In the genomic region with DNA sequence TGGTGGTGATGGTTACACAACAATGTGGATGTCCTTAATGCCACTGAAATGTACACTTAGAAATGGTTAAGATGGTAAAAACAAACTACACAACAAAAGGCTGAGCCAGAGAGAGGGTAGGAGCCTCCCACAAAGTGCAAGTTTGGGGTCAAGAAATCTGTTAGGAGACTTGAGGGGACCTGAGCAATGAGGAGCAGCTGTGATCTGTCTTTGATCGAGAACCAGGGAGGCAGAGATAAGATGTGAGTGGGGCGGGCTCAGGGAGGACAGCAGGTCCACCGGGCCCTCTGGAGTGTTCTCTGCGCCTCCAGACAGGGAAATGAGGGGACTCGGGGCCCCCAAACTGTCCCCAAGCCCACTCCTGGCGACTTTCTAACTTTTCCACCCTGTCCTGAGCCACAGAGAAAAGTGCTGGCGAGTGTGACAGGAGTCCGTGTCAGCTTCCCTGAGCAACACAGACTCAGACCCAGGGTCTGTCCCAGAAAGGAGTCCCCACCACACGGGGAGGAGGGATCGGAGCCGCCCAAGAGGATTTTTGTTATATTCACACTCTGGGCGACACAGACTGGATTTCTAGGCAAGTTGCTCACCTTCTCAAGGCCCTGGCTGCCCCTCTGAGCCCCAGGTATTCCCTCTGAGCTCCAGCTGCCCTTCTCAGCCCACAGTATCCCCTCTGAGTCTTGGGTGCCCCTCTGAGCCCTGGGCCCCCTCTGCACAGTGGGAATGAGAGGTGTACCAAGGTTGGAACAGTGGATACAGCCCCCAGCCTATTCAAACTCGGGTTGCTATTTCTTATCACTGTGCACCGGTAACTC, we compare ENCODE assay signal across 16 cellular contexts. TPM values are rescaled to one million over a fixed set of nuclear protein-coding genes. Genes with fewer than 3 reads are reported as not detected.
A peak's percentile ranks its signal among the peaks of the same experiment; 100 is the strongest.
DNase-seq lines count a peak whose midpoint lies in the region; ATAC-seq and TF ChIP-seq lines count a peak whose summit lies in the region.
"Had no signal": no experiment of that assay in that cellular context is flagged by ENCODE, and none has a peak within 500 bp of the region (broad histone marks: within the 10 kb centered on the region; RNA-seq: fewer than 3 reads in every experiment).

No MANE protein-coding gene starts in this region.

- H3K27ac ChIP-seq in right cardiac atrium (ENCODE audit: low read length) = no peak overlapping the region
- H3K27ac ChIP-seq in transverse colon = peak overlapping the region; percentile 27 to 72 (median 43)

- H3K27me3 ChIP-seq in right cardiac atrium (ENCODE audit: control insufficient read depth, insufficient read depth) (no peaks in the 10 kb centered on the region), transverse colon (no peaks in the 10 kb centered on the region)

- in situ Hi-C loops in transverse colon (cut with MboI; ENCODE audit: low pct_ligation_motif_present in 1 of 4, low pct_unique_long_range_greater_than_20kb in 1 of 4, low sequenced_read_pairs in 3 of 4) = no loop called here

- H3K4me3 Mint-ChIP-seq in dendritic cell treated with granulocyte-macrophage colony-stimulating factor and Interleukin-4, amounts not matched to agents 40 ng/mL and 50 ng/mL, for 4 days = no peak overlapping the region
- H3K4me3 Mint-ChIP-seq in mesothelial cell of epicardium = no peak overlapping the region
- no peak overlapping the region for H3K4me3 Mint-ChIP-seq in activated CD8-positive, alpha-beta memory T cell treated with anti-CD3 and anti-CD28 coated beads, Interleukin-2, amount 10 ng/mL, durations not matched to agents 7 days and 5 days

- TF ChIP-seq CTCF in mesothelial cell of epicardium (IDR thresholded peaks at IDR 0.05; ENCODE audit: unreplicated experiment) (no peak), transverse colon (IDR thresholded peaks at IDR 0.05) (no peak)

- H3K27me3 Mint-ChIP-seq in dendritic cell treated with granulocyte-macrophage colony-stimulating factor and Interleukin-4, amounts not matched to agents 40 ng/mL and 50 ng/mL, for 4 days = no peaks in the 10 kb centered on the region
- no peaks in the 10 kb centered on the region for H3K27me3 Mint-ChIP-seq in mesothelial cell of epicardium (ENCODE audit: low read depth)
- peaks cover 2% of the 10 kb centered on the region for H3K27me3 Mint-ChIP-seq in activated CD8-positive, alpha-beta memory T cell treated with anti-CD3 and anti-CD28 coated beads, Interleukin-2, amount 10 ng/mL, durations not matched to agents 7 days and 5 days

- no peaks in the 10 kb centered on the region for H3K36me3 ChIP-seq in transverse colon

- H3K27ac Mint-ChIP-seq in dendritic cell treated with granulocyte-macrophage colony-stimulating factor and Interleukin-4, amounts not matched to agents 40 ng/mL and 50 ng/mL, for 4 days = peak overlapping the region; percentile 78
- H3K27ac Mint-ChIP-seq in mesothelial cell of epicardium = peak overlapping the region; percentile 41
- H3K27ac Mint-ChIP-seq in activated CD8-positive, alpha-beta memory T cell treated with anti-CD3 and anti-CD28 coated beads, Interleukin-2, amount 10 ng/mL, durations not matched to agents 7 days and 5 days = no peak overlapping the region
- H3K27ac Mint-ChIP-seq: CD4-positive, CD25-positive, alpha-beta regulatory T cell had no signal

- H3K4me1 ChIP-seq in right cardiac atrium (ENCODE audit: control insufficient read depth, insufficient read depth, low read length) (no peaks in the 10 kb centered on the region), transverse colon (peaks cover 0 to 20% (median 11%) of the 10 kb centered on the region in 4 donors)

- no peaks in the 10 kb centered on the region for H3K9me3 ChIP-seq in right cardiac atrium (ENCODE audit: control insufficient read depth, low read length)
- H3K9me3 ChIP-seq in transverse colon = no peaks in the 10 kb centered on the region

- peaks cover 37% of the 10 kb centered on the region for H3K4me1 Mint-ChIP-seq in dendritic cell treated with granulocyte-macrophage colony-stimulating factor and Interleukin-4, amounts not matched to agents 40 ng/mL and 50 ng/mL, for 4 days (ENCODE audit: low read depth)
- peaks cover 15% of the 10 kb centered on the region for H3K4me1 Mint-ChIP-seq in mesothelial cell of epicardium
- H3K4me1 Mint-ChIP-seq in activated CD8-positive, alpha-beta memory T cell treated with anti-CD3 and anti-CD28 coated beads, Interleukin-2, amount 10 ng/mL, durations not matched to agents 7 days and 5 days = no peaks in the 10 kb centered on the region
- H3K4me1 Mint-ChIP-seq: CD4-positive, CD25-positive, alpha-beta regulatory T cell had no signal

- intact Hi-C loops in right cardiac atrium (cut with DNase I) (no loop called here), cardiac septum (cut with DNase I) (no loop called here), transverse colon (cut with DNase I; ENCODE audit: low total_unique reads) (no loop called here)
- intact Hi-C loops in dendritic cell treated with granulocyte-macrophage colony-stimulating factor and Interleukin-4, amounts not matched to agents 40 ng/mL and 50 ng/mL, for 4 days (cut with micrococcal nuclease) = no loop called here

- CTCF ChIA-PET in activated CD8-positive, alpha-beta memory T cell treated with anti-CD3 and anti-CD28 coated beads, Interleukin-2, amount 10 ng/mL, durations not matched to agents 7 days and 5 days (lab: Charles Lee) = no interaction called here

- TF ChIP-seq EP300 in transverse colon (IDR thresholded peaks at IDR 0.05; ENCODE audit: low read depth) = no peak

- ATAC-seq in right cardiac atrium (peak in 1 of 2 donors; percentile 34), HG02884 (IDR thresholded peaks at IDR 0.05; ENCODE audit: unreplicated experiment) (no peak)
- ATAC-seq in activated CD8-positive, alpha-beta memory T cell treated with anti-CD3 and anti-CD28 coated beads, Interleukin-2, amount 10 ng/mL, durations not matched to agents 7 days and 5 days = no peak
- ATAC-seq: GM12878, Right ventricle myocardium inferior, SK-N-SH treated with all-trans-retinoic acid at 6 μM for 48 hours had no signal

- H3K4me3 ChIP-seq in right cardiac atrium (ENCODE audit: low read length) (no peak overlapping the region), transverse colon (no peak overlapping the region)
- H3K4me3 ChIP-seq: GM12878 had no signal

- DNase-seq in right cardiac atrium (peak in 2 of 3 donors; percentile 6 to 10), cardiac septum (ENCODE audit: low spot score) (no peak), mesothelial cell of epicardium (ENCODE audit: low spot score in 2 of 2, unreplicated experiment in 2 of 2) (no peak), transverse colon (no peak)
- no peak for DNase-seq in activated CD8-positive, alpha-beta memory T cell treated with anti-CD3 and anti-CD28 coated beads, Interleukin-2, amount 10 ng/mL, durations not matched to agents 7 days and 5 days
- no peak for DNase-seq in stimulated activated CD4-positive, alpha-beta T cell treated with anti-CD3 and anti-CD28 coated beads, Interleukin-4, amount 100 ng/mL, for 1 hour
- DNase-seq: Calu3; CD4-positive, CD25-positive, alpha-beta regulatory T cell; NCI-H1436 treated with DMSO at 0.1 percent for 48 hours; NCI-H2081 treated with DMSO at 0.1 percent for 48 hours; NCI-H524 treated with DMSO at 0.1 percent for 48 hours had no signal

- no peaks in the 10 kb centered on the region for H3K36me3 Mint-ChIP-seq in dendritic cell treated with granulocyte-macrophage colony-stimulating factor and Interleukin-4, amounts not matched to agents 40 ng/mL and 50 ng/mL, for 4 days (ENCODE audit: low read depth)
- H3K36me3 Mint-ChIP-seq in mesothelial cell of epicardium = no peaks in the 10 kb centered on the region
- H3K36me3 Mint-ChIP-seq in activated CD8-positive, alpha-beta memory T cell treated with anti-CD3 and anti-CD28 coated beads, Interleukin-2, amount 10 ng/mL, durations not matched to agents 7 days and 5 days = no peaks in the 10 kb centered on the region
- H3K36me3 Mint-ChIP-seq: CD4-positive, CD25-positive, alpha-beta regulatory T cell had no signal

- no peak for TF ChIP-seq POLR2A in transverse colon (IDR thresholded peaks at IDR 0.05)

- 71% methylated on average over 14 of the region's 14 CpGs for WGBS in right cardiac atrium
- 53% methylated on average over 14 of the region's 14 CpGs; no CpG with 5 or more reads in 1 of the 2 donors for WGBS in transverse colon (ENCODE audit: low coverage in 1 of 2), 2 donors

- no peaks in the 10 kb centered on the region for H3K9me3 Mint-ChIP-seq in dendritic cell treated with granulocyte-macrophage colony-stimulating factor and Interleukin-4, amounts not matched to agents 40 ng/mL and 50 ng/mL, for 4 days
- H3K9me3 Mint-ChIP-seq in mesothelial cell of epicardium = no peaks in the 10 kb centered on the region
- H3K9me3 Mint-ChIP-seq in activated CD8-positive, alpha-beta memory T cell treated with anti-CD3 and anti-CD28 coated beads, Interleukin-2, amount 10 ng/mL, durations not matched to agents 7 days and 5 days (ENCODE audit: low read depth) = no peaks in the 10 kb centered on the region
- H3K9me3 Mint-ChIP-seq: CD4-positive, CD25-positive, alpha-beta regulatory T cell had no signal

RNA-seq across cellular contexts. Expression of a gene that starts 11.5 kb away (rescaled TPM):
- total RNA-seq in right cardiac atrium (10 to 100 TPM; 15.7 to 22.9 (median 20.0) TPM), cardiac septum (8.6 TPM), mesothelial cell of epicardium (40.2 to 43.3 TPM (median 40.4 TPM) in 3 replicates), transverse colon (100 to 1,000 TPM in 1 of 4 donors, 10 to 100 TPM in 3; 33.7 to 252 (median 43.6) TPM)
- 17.0 TPM for polyA plus RNA-seq in right cardiac atrium
- 10 to 100 TPM; 12.6 to 17.2 TPM for total RNA-seq in activated CD8-positive, alpha-beta memory T cell treated with anti-CD3 and anti-CD28 coated beads, Interleukin-2, amount 10 ng/mL, durations not matched to agents 7 days and 5 days

RNA-seq across cellular contexts. Expression of a gene that starts 39.3 kb away (rescaled TPM):
- 1,000 to 10,000 TPM; 1,045 to 1,141 (median 1,055) TPM for total RNA-seq in right cardiac atrium
- polyA plus RNA-seq in right cardiac atrium = 1,140 TPM
- total RNA-seq in cardiac septum = 1,009 TPM
- 718 to 741 TPM (median 720 TPM) in 3 replicates for total RNA-seq in mesothelial cell of epicardium
- 1,000 to 10,000 TPM; 1,242 to 1,580 (median 1,406) TPM for total RNA-seq in transverse colon
- 1,000 to 10,000 TPM; 1,159 to 1,188 TPM for total RNA-seq in activated CD8-positive, alpha-beta memory T cell treated with anti-CD3 and anti-CD28 coated beads, Interleukin-2, amount 10 ng/mL, durations not matched to agents 7 days and 5 days

Comparison
In these comparisons a context has a peak if more than half of its experiments do, and no peak if none do; other contexts are left out.
1. DNase-seq: peak in right cardiac atrium (2 of 3); none in cardiac septum (single experiment), mesothelial cell of epicardium (0 of 2), transverse colon (single experiment), activated CD8-positive, alpha-beta memory T cell treated with anti-CD3 and anti-CD28 coated beads, Interleukin-2, amount 10 ng/mL, durations not matched to agents 7 days and 5 days (single experiment) and stimulated activated CD4-positive, alpha-beta T cell treated with anti-CD3 and anti-CD28 coated beads, Interleukin-4, amount 100 ng/mL, for 1 hour (single experiment).